9 cellular contexts compared by ENCODE assay signal in the genomic region with DNA sequence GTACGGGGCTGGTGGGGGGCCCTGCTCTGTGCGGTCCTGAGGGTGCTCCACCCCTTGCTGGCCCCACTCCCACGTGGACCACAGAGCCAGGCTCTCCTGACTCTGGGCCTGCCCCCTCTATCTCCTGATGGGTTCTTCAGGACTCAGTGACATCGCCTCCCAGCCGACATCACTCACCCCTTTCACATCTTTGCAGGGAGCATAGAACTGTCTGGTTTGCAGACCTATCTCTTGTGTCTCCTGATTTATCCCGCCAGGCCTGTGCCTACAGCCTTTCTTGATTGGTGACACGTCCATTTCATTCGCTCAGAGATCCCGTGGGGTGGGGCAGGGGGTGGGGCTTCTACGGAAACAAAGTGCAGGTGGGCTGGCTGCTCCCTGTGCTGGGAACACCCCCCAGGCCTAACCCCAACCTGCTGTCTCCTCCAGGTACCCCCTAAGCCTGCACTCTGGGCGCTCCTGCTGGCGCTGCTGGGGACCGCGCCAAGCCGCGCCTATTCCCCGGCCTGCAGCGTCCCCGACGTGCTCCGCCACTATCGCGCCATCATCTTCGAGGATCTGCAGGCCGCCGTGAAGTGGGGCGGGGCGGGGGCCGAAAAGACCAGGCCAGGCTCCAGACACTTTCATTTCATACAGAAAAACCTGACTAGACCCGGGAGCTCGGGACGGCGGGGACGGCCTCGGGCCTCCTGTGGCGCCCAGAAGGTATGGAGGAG. TPM values are rescaled to one million over a fixed set of nuclear protein-coding genes. Genes with fewer than 3 reads are reported as not detected.
A peak's percentile ranks its signal among the peaks of the same experiment; 100 is the strongest.
DNase-seq lines count a peak whose midpoint lies in the region; ATAC-seq and TF ChIP-seq lines count a peak whose summit lies in the region.
"Had no signal": no experiment of that assay in that cellular context is flagged by ENCODE, and none has a peak within 500 bp of the region (broad histone marks: within the 10 kb centered on the region; RNA-seq: fewer than 3 reads in every experiment).

No MANE protein-coding gene starts in this region.

- H3K27ac ChIP-seq in CD4-positive, CD25-positive, alpha-beta regulatory T cell (ENCODE audit: insufficient read depth, low read length, poor library complexity, severe bottlenecking), result no peak overlapping the region
- H3K27ac ChIP-seq in HEK293 (ENCODE audit: extremely low read depth, low read depth, low read length), result no peak overlapping the region
- no peak overlapping the region for H3K27ac ChIP-seq in iPS-18a (ENCODE audit: low read length)

- ATAC-seq in CD4-positive, CD25-positive, alpha-beta regulatory T cell (ENCODE audit: low read depth in 2 of 2), result no peak
- ATAC-seq in WTC11 (peak; percentile 19), GM21360 (IDR thresholded peaks at IDR 0.05; ENCODE audit: unreplicated experiment) (no peak), HG03097 (IDR thresholded peaks at IDR 0.05; ENCODE audit: low FRiP score, unreplicated experiment) (no peak)

- peak in 1 of 3 donors; percentile 34 for DNase-seq in CD4-positive, CD25-positive, alpha-beta regulatory T cell
- DNase-seq in WTC11 (ENCODE audit: low spot score), result peak; percentile 50
- DNase-seq in HFFc6, result no peak
- no peak for DNase-seq in midbrain (lab: John Stamatoyannopoulos, UW)
- DNase-seq: aorta had no signal

- H3K4me3 ChIP-seq in CD4-positive, CD25-positive, alpha-beta regulatory T cell (ENCODE audit: low read depth, low read length), result no peak overlapping the region
- no peak overlapping the region for H3K4me3 ChIP-seq in HEK293 (ENCODE audit: low read depth, low read length)
- H3K4me3 ChIP-seq in iPS-18a (ENCODE audit: low read length), result peak overlapping the region; percentile 53

- peak overlapping the region; percentile 67 to 70 (median 70) for H3K4me3 Mint-ChIP-seq in CD4-positive, CD25-positive, alpha-beta regulatory T cell
- H3K4me3 Mint-ChIP-seq in WTC11 (peak overlapping the region; percentile 63), HFFc6 (no peak overlapping the region)

- POLR2A ChIA-PET in HEK293 (lab: Yijun Ruan, JAX), result interaction anchor here (1.0 to 2.9 kb wide), 3 partner anchors 25 to 57 kb away, joined by 4 to 11 read pairs (median 5); a partner anchor contains a TSS
- POLR2A ChIA-PET in WTC11 (lab: Charles Lee), result no interaction called here

- H3K4me1 ChIP-seq in CD4-positive, CD25-positive, alpha-beta regulatory T cell (ENCODE audit: control insufficient read depth, insufficient read depth, low read length, poor library complexity, severe bottlenecking), result peaks cover 81% of the 10 kb centered on the region
- H3K4me1 ChIP-seq in HEK293 (ENCODE audit: control insufficient read depth, insufficient read depth, low read length) (peaks cover 7% of the 10 kb centered on the region; the same call in 1 of the 2 replicates), iPS-18a (ENCODE audit: control insufficient read depth, low read depth, low read length) (peaks cover 16% of the 10 kb centered on the region)

- peaks cover 4% of the 10 kb centered on the region for H3K27me3 Mint-ChIP-seq in CD4-positive, CD25-positive, alpha-beta regulatory T cell
- H3K27me3 Mint-ChIP-seq in WTC11 (ENCODE audit: low read depth), result peaks cover 35% of the 10 kb centered on the region
- H3K27me3 Mint-ChIP-seq in HFFc6 (ENCODE audit: insufficient read depth), result peaks cover 22% of the 10 kb centered on the region

- TF ChIP-seq CTCF in HEK293 (tag by site-specific recombination; IDR thresholded peaks at IDR 0.05) (no peak), WTC11 (IDR thresholded peaks at IDR 0.05) (no peak), HFFc6 (IDR thresholded peaks at IDR 0.05) (no peak)

- H3K27me3 ChIP-seq in CD4-positive, CD25-positive, alpha-beta regulatory T cell (ENCODE audit: control insufficient read depth, insufficient read depth, low read length), result no peaks in the 10 kb centered on the region
- H3K27me3 ChIP-seq in iPS-18a (ENCODE audit: control insufficient read depth, insufficient read depth, low read length), result peaks cover 58% of the 10 kb centered on the region

- CTCF ChIA-PET in HEK293 (lab: Yijun Ruan, JAX) (interaction anchor here (0.8 to 4.4 kb wide), 8 partner anchors 20 to 83 kb away, joined by 3 to 39 read pairs (median 4); a partner anchor contains a TSS), WTC11 (lab: Charles Lee) (interaction anchor here (0.7 to 6.1 kb wide), 17 partner anchors 10 to 182 kb away, joined by 3 to 53 read pairs (median 6); a partner anchor contains a TSS)

- no peaks in the 10 kb centered on the region for H3K9me3 ChIP-seq in CD4-positive, CD25-positive, alpha-beta regulatory T cell (ENCODE audit: control insufficient read depth in 2 of 2, low read length in 2 of 2)
- H3K9me3 ChIP-seq in HEK293 (ENCODE audit: control insufficient read depth, insufficient read depth, low read depth, low read length), result no peaks in the 10 kb centered on the region
- no peaks in the 10 kb centered on the region for H3K9me3 ChIP-seq in iPS-18a (ENCODE audit: control insufficient read depth, low read depth, low read length)

- H3K9me3 Mint-ChIP-seq in CD4-positive, CD25-positive, alpha-beta regulatory T cell, result no peaks in the 10 kb centered on the region
- H3K9me3 Mint-ChIP-seq in WTC11 (no peaks in the 10 kb centered on the region), HFFc6 (no peaks in the 10 kb centered on the region)

- peak overlapping the region in 1 of 3 donors; percentile 95 for H3K27ac Mint-ChIP-seq in CD4-positive, CD25-positive, alpha-beta regulatory T cell
- H3K27ac Mint-ChIP-seq in WTC11, result no peak overlapping the region
- H3K27ac Mint-ChIP-seq in HFFc6, result no peak overlapping the region

- H3K4me1 Mint-ChIP-seq in CD4-positive, CD25-positive, alpha-beta regulatory T cell, result peaks cover 0 to 51% (median 16%) of the 10 kb centered on the region in 4 donors
- H3K4me1 Mint-ChIP-seq in WTC11 (peaks cover 28% of the 10 kb centered on the region), HFFc6 (ENCODE audit: low read depth) (0 out of 2 replicates have a peak, but pooled peaks cover 4% of the 10 kb centered on the region)

- H3K9ac ChIP-seq in iPS-18a (ENCODE audit: low read length), result no peak overlapping the region

- peaks cover 6% of the 10 kb centered on the region for H3K36me3 ChIP-seq in CD4-positive, CD25-positive, alpha-beta regulatory T cell (ENCODE audit: control insufficient read depth, insufficient read depth, low read length)
- peaks cover 0 to 25% of the 10 kb centered on the region in 2 experiments; a peak in 2 of 3 replicates for H3K36me3 ChIP-seq in HEK293 (ENCODE audit: control insufficient read depth in 2 of 2, insufficient read depth in 1 of 2, low read length in 2 of 2)
- H3K36me3 ChIP-seq in iPS-18a (ENCODE audit: control insufficient read depth, low read depth, low read length), result peaks cover 6% of the 10 kb centered on the region

- H3K36me3 Mint-ChIP-seq in CD4-positive, CD25-positive, alpha-beta regulatory T cell, result peaks cover 2% of the 10 kb centered on the region
- H3K36me3 Mint-ChIP-seq in WTC11, result peaks cover 5% of the 10 kb centered on the region; the same call in 1 of the 2 replicates
- H3K36me3 Mint-ChIP-seq in HFFc6 (ENCODE audit: low read depth), result no peaks in the 10 kb centered on the region; the same call in 1 of the 2 replicates

TF ChIP-seq in WTC11, 78 proteins besides CTCF, POLR2A, EP300 and RAD21 (continues in another document):
- TF ChIP-seq ATF1 (CRISPR knock-in tag; IDR thresholded peaks at IDR 0.05) (no peak), CREB1 (CRISPR knock-in tag; IDR thresholded peaks at IDR 0.05) (no peak), ETV6 (CRISPR knock-in tag; IDR thresholded peaks at IDR 0.05) (no peak)

RNA-seq across cellular contexts. Expression of a gene that starts 1.7 kb away (rescaled TPM):
- total RNA-seq in CD4-positive, CD25-positive, alpha-beta regulatory T cell, result 6.0 TPM
- 1 to 10 TPM in 1 of 4 donors, under 1 TPM in 2, not detected in 1; 0.89 to 1.4 (median 0.91) TPM for polyA plus RNA-seq in CD4-positive, CD25-positive, alpha-beta regulatory T cell
- total RNA-seq in WTC11 (2021), result 1.6 to 2.4 TPM (median 2.1 TPM) in 3 replicates
- under 1 TPM; 0.32 to 0.57 (median 0.42) TPM for total RNA-seq in HFFc6 (2021; fragmentation: NEBNext Ultra II Directional; extraction: Animal tissue kit (Norgen Biotek cat#: 25700))

RNA-seq across cellular contexts. Expression of a gene that starts 11.8 kb away (rescaled TPM):
- not detected for total RNA-seq in CD4-positive, CD25-positive, alpha-beta regulatory T cell
- polyA plus RNA-seq in CD4-positive, CD25-positive, alpha-beta regulatory T cell, result not detected
- 0.73 to 0.81 TPM (median 0.80 TPM) in 3 replicates for total RNA-seq in WTC11 (2021)
- total RNA-seq in HFFc6 (2021; fragmentation: NEBNext Ultra II Directional; extraction: Animal tissue kit (Norgen Biotek cat#: 25700)), result under 1 TPM in 2 of 6 experiments, not detected in 4; 0.10 to 0.17 TPM

RNA-seq across cellular contexts. Expression of a gene that starts 25.3 kb away (rescaled TPM):
- total RNA-seq in CD4-positive, CD25-positive, alpha-beta regulatory T cell, result 24.8 TPM
- polyA plus RNA-seq in CD4-positive, CD25-positive, alpha-beta regulatory T cell, result 10 to 100 TPM; 17.7 to 27.1 (median 20.9) TPM
- total RNA-seq in WTC11 (2021), result 55.8 to 63.6 TPM (median 63.5 TPM) in 3 replicates
- total RNA-seq in HFFc6 (2021; fragmentation: NEBNext Ultra II Directional; extraction: Animal tissue kit (Norgen Biotek cat#: 25700)), result 10 to 100 TPM; 36.8 to 47.4 (median 41.5) TPM

RNA-seq across cellular contexts. Expression of a gene that starts 41.7 kb away (rescaled TPM):
- total RNA-seq in CD4-positive, CD25-positive, alpha-beta regulatory T cell, result 50.7 TPM
- polyA plus RNA-seq in CD4-positive, CD25-positive, alpha-beta regulatory T cell, result 100 to 1,000 TPM in 2 of 4 donors, 10 to 100 TPM in 2; 79.4 to 105 (median 95.0) TPM
- total RNA-seq in WTC11 (2021), result 13.8 to 15.9 TPM (median 15.1 TPM) in 3 replicates
- 10 to 100 TPM; 11.0 to 16.3 (median 12.9) TPM for total RNA-seq in HFFc6 (2021; fragmentation: NEBNext Ultra II Directional; extraction: Animal tissue kit (Norgen Biotek cat#: 25700))

RNA-seq across cellular contexts. Expression of a gene that starts 42.2 kb away (rescaled TPM):
- 1.3 TPM for total RNA-seq in CD4-positive, CD25-positive, alpha-beta regulatory T cell
- 1 to 10 TPM in 1 of 4 donors, under 1 TPM in 3; 0.58 to 1.1 (median 0.59) TPM for polyA plus RNA-seq in CD4-positive, CD25-positive, alpha-beta regulatory T cell
- 1.7 to 2.2 TPM (median 2.0 TPM) in 3 replicates for total RNA-seq in WTC11 (2021)
- under 1 TPM; 0.27 to 1.00 (median 0.41) TPM for total RNA-seq in HFFc6 (2021; fragmentation: NEBNext Ultra II Directional; extraction: Animal tissue kit (Norgen Biotek cat#: 25700))
